Comparison of ENCODE assay signal across 1 cellular context in genomic region chr15:101652783-101653430, GRCh38.
TF ChIP-seq lines count a peak whose summit lies in the region.

No MANE protein-coding gene starts in this region.

TF ChIP-seq in HepG2, 621 proteins besides CTCF, POLR2A, EP300 and RAD21 (continued from another document):
- TF ChIP-seq MNT (IDR thresholded peaks at IDR 0.05), result 0 out of 2 replicates have a peak, but pooled peaks have one; percentile 26
